26 cellular contexts compared by ENCODE assay signal in the genomic region with DNA sequence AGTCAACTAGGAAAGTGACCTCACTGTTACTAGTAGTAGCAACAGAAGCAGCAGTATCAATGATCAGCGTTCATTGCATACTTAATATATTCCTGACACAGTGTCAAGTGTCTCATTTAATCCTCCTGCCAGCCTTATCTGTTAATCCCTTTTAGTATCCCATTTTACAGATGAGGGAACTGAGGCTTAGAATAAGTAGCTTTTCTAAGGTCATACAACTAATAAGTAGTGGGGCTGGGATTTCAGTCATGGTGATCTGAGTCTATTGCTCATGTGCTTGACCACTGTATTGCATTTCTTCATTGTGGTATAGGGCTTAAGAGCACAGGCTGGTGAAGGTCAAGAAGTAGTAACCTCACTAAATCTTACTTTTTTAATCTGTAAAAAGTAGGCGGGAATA.
DNase-seq lines count a peak whose midpoint lies in the region; FAIRE-seq and TF ChIP-seq lines count a peak whose summit lies in the region.
"Had no signal": no experiment of that assay in that cellular context is flagged by ENCODE, and none has a peak within 500 bp of the region (broad histone marks: within the 10 kb centered on the region; RNA-seq: fewer than 3 reads in every experiment).

No MANE protein-coding gene starts in this region.

- no peak overlapping the region for H3K9ac ChIP-seq in astrocyte (ENCODE audit: low read length)
- H3K9ac ChIP-seq: BLaER1 had no signal

- H3K36me3 ChIP-seq in astrocyte (ENCODE audit: insufficient read depth, low read length) = no peaks in the 10 kb centered on the region
- H3K36me3 ChIP-seq: BE2C, BLaER1 had no signal

- H3K4me1 Mint-ChIP-seq in astrocyte (ENCODE audit: low read depth, unreplicated experiment) = peaks cover 2% of the 10 kb centered on the region
- H3K4me1 Mint-ChIP-seq: CD14-positive monocyte; CD4-positive, CD25-positive, alpha-beta regulatory T cell had no signal

- H3K4me1 ChIP-seq in astrocyte (ENCODE audit: insufficient read depth, low read length) = no peaks in the 10 kb centered on the region
- H3K4me1 ChIP-seq: BE2C, Caco-2 had no signal

- no peak overlapping the region for H2AFZ ChIP-seq in astrocyte (ENCODE audit: low read depth, low read length)

- no peaks in the 10 kb centered on the region for H3K27me3 Mint-ChIP-seq in astrocyte (ENCODE audit: low read depth, unreplicated experiment)
- H3K27me3 Mint-ChIP-seq: CD4-positive, CD25-positive, alpha-beta regulatory T cell had no signal

- H3K4me3 Mint-ChIP-seq in astrocyte (ENCODE audit: unreplicated experiment) = no peak overlapping the region
- H3K4me3 Mint-ChIP-seq: CD14-positive monocyte; CD4-positive, CD25-positive, alpha-beta regulatory T cell; CD8-positive, alpha-beta T cell had no signal

- no peaks in the 10 kb centered on the region for H3K9me3 Mint-ChIP-seq in astrocyte (ENCODE audit: unreplicated experiment)
- H3K9me3 Mint-ChIP-seq: CD8-positive, alpha-beta T cell had no signal

- no peaks in the 10 kb centered on the region for H3K79me2 ChIP-seq in astrocyte (ENCODE audit: insufficient read depth, low read length)

- H3K4me3 ChIP-seq in astrocyte (ENCODE audit: insufficient read depth, low read depth, low read length) (no peak overlapping the region), coronary artery (no peak overlapping the region)
- H3K4me3 ChIP-seq: BLaER1, GM12878 had no signal

- no peaks in the 10 kb centered on the region for H3K36me3 Mint-ChIP-seq in astrocyte (ENCODE audit: low read depth, unreplicated experiment)
- H3K36me3 Mint-ChIP-seq: CD14-positive monocyte; CD4-positive, CD25-positive, alpha-beta regulatory T cell; CD8-positive, alpha-beta T cell had no signal

- no peak overlapping the region for H3K27ac ChIP-seq in astrocyte (ENCODE audit: low read depth, low read length)
- H3K27ac ChIP-seq in coronary artery = no peak overlapping the region
- H3K27ac ChIP-seq: BLaER1 had no signal

- TF ChIP-seq CTCF in D721Med (IDR thresholded peaks at IDR 0.05; ENCODE audit: insufficient read depth, missing control alignments) (no peak), astrocyte (IDR thresholded peaks at IDR 0.05; ENCODE audit: insufficient read depth, low read depth, low read length) (no peak), coronary artery (IDR thresholded peaks at IDR 0.05) (no peak)

- peak; percentile 50 for DNase-seq in NCI-H82 (lab: John Stamatoyannopoulos, UW)
- no peak for DNase-seq in NCI-H82 treated with DMSO at 0.1 percent for 48 hours (lab: John Stamatoyannopoulos, UW; ENCODE audit: unreplicated experiment)
- DNase-seq in D721Med (ENCODE audit: insufficient read length, low spot score) = no peak
- DNase-seq in astrocyte (ENCODE audit: low read depth) = no peak
- DNase-seq in coronary artery (ENCODE audit: low spot score) = no peak
- DNase-seq in NCI-H1105 treated with DMSO at 0.1 percent for 48 hours (lab: John Stamatoyannopoulos, UW) = no peak
- DNase-seq: 8988T; ACHN; BE2C; C1 segment of cervical spinal cord; Caco-2; Calu3; CD4-positive, CD25-positive, alpha-beta regulatory T cell; CD8-positive, alpha-beta T cell; DMS153; DMS53; DMS79; DND-41; EL; GDM1 had no signal

- peak; percentile 25 for FAIRE-seq in D721Med (lab: Jason Lieb, UNC)
- FAIRE-seq in astrocyte (lab: Jason Lieb, UNC) = peak; percentile 26
- FAIRE-seq: A204.1, GM12878, GM12892, GM18507 had no signal

- no peak overlapping the region for H3K27ac Mint-ChIP-seq in astrocyte (ENCODE audit: unreplicated experiment)
- H3K27ac Mint-ChIP-seq: CD14-positive monocyte; CD4-positive, CD25-positive, alpha-beta regulatory T cell; CD8-positive, alpha-beta T cell had no signal

- no peaks in the 10 kb centered on the region for H3K27me3 ChIP-seq in astrocyte (ENCODE audit: insufficient read depth, low read length)
- H3K27me3 ChIP-seq: BLaER1 had no signal

- H3K4me2 ChIP-seq in astrocyte (ENCODE audit: low read length) = no peak overlapping the region
- H3K4me2 ChIP-seq: BLaER1 had no signal

- no peaks in the 10 kb centered on the region for H3K9me3 ChIP-seq in astrocyte (ENCODE audit: insufficient read depth, low read depth, low read length)
- H3K9me3 ChIP-seq: BE2C, BLaER1, Caco-2 had no signal

- peaks cover 14% of the 10 kb centered on the region for H4K20me1 ChIP-seq in astrocyte (ENCODE audit: insufficient read depth, low read length)
- H4K20me1 ChIP-seq: BLaER1 had no signal
